24 cellular contexts compared by ENCODE assay signal in genomic region chrX:134174859-134175258, GRCh38.
DNase-seq lines count a peak whose midpoint lies in the region; ATAC-seq and TF ChIP-seq lines count a peak whose summit lies in the region.
"Had no signal": no experiment of that assay in that cellular context is flagged by ENCODE, and none has a peak within 500 bp of the region (broad histone marks: within the 10 kb centered on the region; RNA-seq: fewer than 3 reads in every experiment).

No MANE protein-coding gene starts in this region.

- H3K36me3 ChIP-seq in DND-41 (ENCODE audit: insufficient read depth, low read length) (peaks cover 31% of the 10 kb centered on the region), HUES48 (ENCODE audit: control insufficient read depth, insufficient read depth, low read length) (peaks cover 19% of the 10 kb centered on the region), ectodermal cell (ENCODE audit: control insufficient read depth, insufficient read depth, low read length) (peaks cover 7% of the 10 kb centered on the region), mesodermal cell (ENCODE audit: control insufficient read depth, insufficient read depth, low read length) (peaks cover 2% of the 10 kb centered on the region), mucosa of descending colon (ENCODE audit: low read depth) (no peaks in the 10 kb centered on the region)
- H3K36me3 ChIP-seq: BE2C, heart left ventricle had no signal

- ATAC-seq in DND-41 (ENCODE audit: insufficient read depth, low read depth) (no peak), mucosa of descending colon (no peak)
- ATAC-seq: activated T-cell treated with anti-CD3 and anti-CD28 coated beads, Interleukin-2, amount 50 U/mL, for 4 hours; heart left ventricle; sciatic nerve had no signal

- H3K4me3 ChIP-seq in DND-41 (ENCODE audit: low read depth in 1 of 2, low read length in 2 of 2) (no peak overlapping the region), HUES48 (ENCODE audit: low read depth, low read length) (peak overlapping the region; percentile 97), ectodermal cell (ENCODE audit: insufficient read depth, low read depth, low read length) (peak overlapping the region; percentile 79), mesodermal cell (ENCODE audit: extremely low read depth, insufficient read depth, low read length, poor library complexity, severe bottlenecking) (no peak overlapping the region), mucosa of descending colon (no peak overlapping the region)
- H3K4me3 ChIP-seq: heart left ventricle had no signal

- H3K9ac ChIP-seq in DND-41 (ENCODE audit: low read depth, low read length) (peak overlapping the region; percentile 99), HUES48 (ENCODE audit: low read depth, low read length) (peak overlapping the region; percentile 99)
- H3K9ac ChIP-seq: KMS-11 had no signal

- peaks cover 40% of the 10 kb centered on the region for H3K79me2 ChIP-seq in DND-41 (ENCODE audit: insufficient read depth, low read length)

- peaks cover 4% of the 10 kb centered on the region for H4K20me1 ChIP-seq in DND-41 (ENCODE audit: insufficient read depth, low read length)

- DNase-seq in DND-41 (no peak), DMS53 treated with DMSO at 0.1 percent for 48 hours (lab: John Stamatoyannopoulos, UW; ENCODE audit: unreplicated experiment) (no peak), mucosa of descending colon (no peak), HuH-7.5 (ENCODE audit: low spot score) (no peak)
- no peak for DNase-seq in activated effector memory CD4-positive, alpha-beta T cell treated with Interleukin-2 at 50 U/mL for 16 hours
- DNase-seq: activated CD4-positive, alpha-beta T cell treated with anti-CD3 and anti-CD28 coated beads for 1 hour; activated naive CD4-positive, alpha-beta T cell treated with anti-CD3 and anti-CD28 coated beads, Interleukin-2, amount 10 ng/mL, durations not matched to agents 7 days and 5 days; activated T-cell treated with anti-CD3 and anti-CD28 coated beads, Interleukin-2, amount 50 U/mL, for 4 hours; aorta; BE2C; caudate nucleus; dermis blood vessel endothelial cell; DMS79 treated with DMSO at 0.1 percent for 48 hours; heart left ventricle; MV-4-11; NCI-H2171 treated with DMSO at 0.1 percent for 48 hours; NCI-H524 treated with DMSO at 0.1 percent for 48 hours; stimulated activated CD4-positive, alpha-beta T cell treated with anti-CD3 and anti-CD28 coated beads, Interleukin-15, amount 100 ng/mL, for 24 hours; trophoblast cell had no signal

- no peak overlapping the region for H2AFZ ChIP-seq in DND-41 (ENCODE audit: low read depth, low read length)

- intact Hi-C loops in mucosa of descending colon (cut with DNase I, micrococcal nuclease): no loop called here

- TF ChIP-seq CTCF in DND-41 (IDR thresholded peaks at IDR 0.05; ENCODE audit: borderline replicate concordance, extremely low read depth, low read length, poor library complexity, severe bottlenecking) (no peak), mucosa of descending colon (IDR thresholded peaks at IDR 0.05) (no peak)

- H3K9me3 ChIP-seq in DND-41 (ENCODE audit: insufficient read depth, low read length, severe bottlenecking) (no peaks in the 10 kb centered on the region), HUES48 (ENCODE audit: control insufficient read depth, insufficient read depth, low read length) (no peaks in the 10 kb centered on the region), ectodermal cell (ENCODE audit: control insufficient read depth, low read length) (no peaks in the 10 kb centered on the region), mesodermal cell (ENCODE audit: control insufficient read depth, low read length) (no peaks in the 10 kb centered on the region), mucosa of descending colon (no peaks in the 10 kb centered on the region)
- H3K9me3 ChIP-seq: BE2C, heart left ventricle had no signal

- H3K27me3 ChIP-seq in DND-41 (ENCODE audit: insufficient read depth, low read length, poor library complexity) (no peaks in the 10 kb centered on the region), HUES48 (ENCODE audit: control insufficient read depth, insufficient read depth, low read length) (no peaks in the 10 kb centered on the region), ectodermal cell (ENCODE audit: control insufficient read depth, insufficient read depth, low read length, poor library complexity, severe bottlenecking) (no peaks in the 10 kb centered on the region)

- H3K4me2 ChIP-seq in DND-41 (ENCODE audit: insufficient read depth, low read length): no peak overlapping the region
- H3K4me2 ChIP-seq: KMS-11 had no signal

- H3K27ac ChIP-seq in DND-41 (ENCODE audit: low read length): no peak overlapping the region; the same call in 1 of the 2 replicates
- peak overlapping the region; percentile 97 for H3K27ac ChIP-seq in HUES48 (ENCODE audit: low read depth, low read length)
- H3K27ac ChIP-seq in ectodermal cell (ENCODE audit: insufficient read depth, low read depth, low read length, poor library complexity, severe bottlenecking): peak overlapping the region; percentile 92
- H3K27ac ChIP-seq in mesodermal cell (ENCODE audit: low read depth, low read length, severe bottlenecking): peak overlapping the region; percentile 77
- H3K27ac ChIP-seq: heart left ventricle, KMS-11 had no signal

- 0 to 1% methylated on average over 6 to 7 of the region's 9 CpGs for WGBS in ectodermal cell, 2 experiments
- WGBS in mesodermal cell (ENCODE audit: insufficient coverage in 2 of 2), 2 experiments: 0% methylated on average over 1 of the region's 9 CpGs; no CpG with 5 or more reads in 1 of the 2 experiments

- H3K4me1 ChIP-seq in DND-41 (ENCODE audit: insufficient read depth, low read length) (peaks cover 35% of the 10 kb centered on the region), HUES48 (ENCODE audit: control insufficient read depth, insufficient read depth, low read length) (peaks cover 62% of the 10 kb centered on the region), ectodermal cell (ENCODE audit: control insufficient read depth, insufficient read depth, low read length) (peaks cover 5% of the 10 kb centered on the region), mesodermal cell (ENCODE audit: control insufficient read depth, insufficient read depth, low read length, poor library complexity, severe bottlenecking) (peaks cover 14% of the 10 kb centered on the region), mucosa of descending colon (ENCODE audit: low read depth) (no peaks in the 10 kb centered on the region)
- H3K4me1 ChIP-seq: BE2C had no signal

Comparison
In these comparisons a context has a peak if more than half of its experiments do, and no peak if none do; other contexts are left out.
1. H3K4me3 ChIP-seq: peak in HUES48 (single experiment) and ectodermal cell (single experiment); none in DND-41 (0 of 2), mesodermal cell (single experiment) and mucosa of descending colon (single experiment).